Comparison of ENCODE assay signal across 15 cellular contexts in genomic region chr19:57075125-57075524, GRCh38. TPM values are rescaled to one million over a fixed set of nuclear protein-coding genes. Genes with fewer than 3 reads are reported as not detected.
DNase-seq lines count a peak whose midpoint lies in the region.
"Had no signal": no experiment of that assay in that cellular context is flagged by ENCODE, and none has a peak within 500 bp of the region (broad histone marks: within the 10 kb centered on the region; RNA-seq: fewer than 3 reads in every experiment).

No MANE protein-coding gene starts in this region.

- peak; percentile 36 for DNase-seq in Daoy (ENCODE audit: low read depth)
- peak; percentile 24 for DNase-seq in RPMI7951 (ENCODE audit: low read depth)
- peak; percentile 18 for DNase-seq in occipital lobe (lab: John Stamatoyannopoulos, UW)
- no peak for DNase-seq in activated CD4-positive, alpha-beta T cell treated with anti-CD3 and anti-CD28 coated beads for 48 hours
- DNase-seq in HK-2 (ENCODE audit: unreplicated experiment): no peak
- DNase-seq in DMS79 (lab: John Stamatoyannopoulos, UW): no peak
- DNase-seq in NCI-H82 treated with DMSO at 0.1 percent for 48 hours (lab: John Stamatoyannopoulos, UW; ENCODE audit: unreplicated experiment): no peak
- DNase-seq: BE2C; CD4-positive, alpha-beta T cell; CD8-positive, alpha-beta memory T cell; DMS 273 treated with DMSO at 0.1 percent for 48 hours; DMS79 treated with DMSO at 0.1 percent for 48 hours; GOT3; HFFc6 had no signal

RNA-seq across cellular contexts. Expression of gene USP29, which starts 44.7 kb away (rescaled TPM):
- not detected in 2 replicates for total RNA-seq in Daoy (2014; rRNA removed; shearing (Covaris generic))
- not detected in 2 replicates for total RNA-seq in RPMI7951 (2014; rRNA removed; shearing (Covaris generic))
- total RNA-seq in occipital lobe: not detected
- total RNA-seq: A172; CD4-positive, alpha-beta T cell; CD8-positive, alpha-beta memory T cell; HFFc6 had no signal

Comparison
In these comparisons a context has a peak if more than half of its experiments do, and no peak if none do; other contexts are left out.
1. DNase-seq: peak in Daoy (single experiment), RPMI7951 (single experiment) and occipital lobe (single experiment); none in activated CD4-positive, alpha-beta T cell treated with anti-CD3 and anti-CD28 coated beads for 48 hours (single experiment), HK-2 (single experiment), DMS79 (single experiment) and NCI-H82 treated with DMSO at 0.1 percent for 48 hours (single experiment).